In the genomic region with DNA sequence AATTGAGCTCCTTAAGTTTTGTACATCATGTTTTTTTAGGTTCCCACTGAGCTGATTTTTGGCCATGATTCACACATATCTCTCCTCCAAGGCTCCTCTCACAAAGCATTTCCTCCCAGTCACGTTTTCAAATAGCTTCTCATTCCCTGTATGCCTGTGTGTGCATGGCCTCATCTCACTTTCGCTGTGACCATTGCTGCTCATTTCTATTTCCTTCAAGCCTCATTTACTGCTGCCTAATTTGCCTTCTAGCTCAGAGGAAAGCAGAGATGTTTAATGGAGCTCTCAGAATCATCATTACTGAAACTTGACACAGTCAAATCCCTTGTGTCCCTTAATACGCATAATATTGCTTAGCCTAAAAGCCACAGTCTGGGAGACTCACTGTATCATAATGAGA, we compare ENCODE assay signal across 11 cellular contexts.
DNase-seq lines count a peak whose midpoint lies in the region; ATAC-seq and TF ChIP-seq lines count a peak whose summit lies in the region.
"Had no signal": no experiment of that assay in that cellular context is flagged by ENCODE, and none has a peak within 500 bp of the region (broad histone marks: within the 10 kb centered on the region; RNA-seq: fewer than 3 reads in every experiment).

No MANE protein-coding gene starts in this region.

- no peaks in the 10 kb centered on the region for H3K9me3 ChIP-seq in MM.1S (replicated peaks; ENCODE audit: insufficient read depth, low read length)

- peaks cover 11% of the 10 kb centered on the region for H3K36me3 Mint-ChIP-seq in natural killer cell treated with Interleukin-12 subunit alpha and Interleukin-12 subunit beta and Interleukin-15 and Interleukin-18, amount 100 ng/mL, for 72 hours

- no peaks in the 10 kb centered on the region for H3K36me3 ChIP-seq in MM.1S (replicated peaks; ENCODE audit: insufficient read depth, low read length)

- peak; percentile 14 to 30 for DNase-seq in NCI-H526 (lab: John Stamatoyannopoulos, UW)
- no peak for DNase-seq in NCI-H526 treated with DMSO at 0.1 percent for 48 hours (lab: John Stamatoyannopoulos, UW)
- peak; percentile 49 for DNase-seq in LHCN-M2 (ENCODE audit: low read depth)
- DNase-seq in natural killer cell treated with Interleukin-12 subunit alpha and Interleukin-12 subunit beta and Interleukin-15 and Interleukin-18, amount 100 ng/mL, for 72 hours (ENCODE audit: low spot score): no peak
- DNase-seq in substantia nigra (lab: John Stamatoyannopoulos, UW): no peak
- no peak for DNase-seq in G401 (ENCODE audit: low spot score)
- DNase-seq in MM.1S: no peak
- DNase-seq: activated effector memory CD4-positive, alpha-beta T cell treated with Interleukin-2 at 50 U/mL for 16 hours; KBM-7 had no signal

- no peak for TF ChIP-seq CTCF in MM.1S (IDR thresholded peaks at IDR 0.05; ENCODE audit: low read length)

- peak; percentile 50 for ATAC-seq in GM21786 (IDR thresholded peaks at IDR 0.05; ENCODE audit: unreplicated experiment)
- peak in 1 of 2 donors; percentile 51 for ATAC-seq in natural killer cell treated with Interleukin-12 subunit alpha and Interleukin-12 subunit beta and Interleukin-15 and Interleukin-18, amount 100 ng/mL, for 72 hours

- H3K4me1 Mint-ChIP-seq in natural killer cell treated with Interleukin-12 subunit alpha and Interleukin-12 subunit beta and Interleukin-15 and Interleukin-18, amount 100 ng/mL, for 72 hours (ENCODE audit: low read depth in 2 of 2): peaks cover 59 to 69% of the 10 kb centered on the region in 2 donors

- H3K79me2 ChIP-seq in MM.1S (ENCODE audit: low read length): no peaks in the 10 kb centered on the region

- H3K27me3 Mint-ChIP-seq in natural killer cell treated with Interleukin-12 subunit alpha and Interleukin-12 subunit beta and Interleukin-15 and Interleukin-18, amount 100 ng/mL, for 72 hours: no peaks in the 10 kb centered on the region

- peaks cover 3% of the 10 kb centered on the region for H3K9me3 Mint-ChIP-seq in natural killer cell treated with Interleukin-12 subunit alpha and Interleukin-12 subunit beta and Interleukin-15 and Interleukin-18, amount 100 ng/mL, for 72 hours

- peaks cover 4% of the 10 kb centered on the region; the same call in 1 of the 2 replicates for H3F3A ChIP-seq in MM.1S (ENCODE audit: insufficient read depth, low read length)

- H3K27ac Mint-ChIP-seq in natural killer cell treated with Interleukin-12 subunit alpha and Interleukin-12 subunit beta and Interleukin-15 and Interleukin-18, amount 100 ng/mL, for 72 hours: peak overlapping the region; percentile 94 to 99

- H3K4me1 ChIP-seq in MM.1S (ENCODE audit: low read length): peaks cover 14% of the 10 kb centered on the region

- H2AFZ ChIP-seq in MM.1S (ENCODE audit: low read length): no peak overlapping the region

- no peak overlapping the region for H3K9ac ChIP-seq in MM.1S (ENCODE audit: low read length)

- no peaks in the 10 kb centered on the region for H4K20me1 ChIP-seq in MM.1S (ENCODE audit: insufficient read depth, low read length)

- no peak overlapping the region for H3K4me2 ChIP-seq in MM.1S (ENCODE audit: low read depth, low read length)

- no peaks in the 10 kb centered on the region for H3K9me2 ChIP-seq in MM.1S (replicated peaks; ENCODE audit: insufficient read depth, low read length)

- H3K27ac ChIP-seq in substantia nigra (ENCODE audit: low read depth, low read length, poor library complexity, severe bottlenecking) (no peak overlapping the region), MM.1S (ENCODE audit: low read length) (no peak overlapping the region)
- H3K27ac ChIP-seq: 22Rv1 had no signal

- H3K4me3 ChIP-seq in MM.1S (ENCODE audit: low read length): no peak overlapping the region

- H3K4me3 Mint-ChIP-seq in natural killer cell treated with Interleukin-12 subunit alpha and Interleukin-12 subunit beta and Interleukin-15 and Interleukin-18, amount 100 ng/mL, for 72 hours: peak overlapping the region; percentile 71

- H3K27me3 ChIP-seq in MM.1S (replicated peaks; ENCODE audit: insufficient read depth, low read length): no peaks in the 10 kb centered on the region

- in situ Hi-C loops in G401 (cut with HindIII; ENCODE audit: low sequenced_read_pairs): no loop called here

Comparison
In these comparisons a context has a peak if more than half of its experiments do, and no peak if none do; other contexts are left out.
1. DNase-seq: peak in NCI-H526 (2 of 2) and LHCN-M2 (single experiment); none in NCI-H526 treated with DMSO at 0.1 percent for 48 hours (single experiment), natural killer cell treated with Interleukin-12 subunit alpha and Interleukin-12 subunit beta and Interleukin-15 and Interleukin-18, amount 100 ng/mL, for 72 hours (single experiment), substantia nigra (0 of 49), G401 (single experiment) and MM.1S (single experiment).